In genomic region chr1:29967261-29967660, GRCh38 we compare ENCODE assay signal across 17 cellular contexts.
"Had no signal": no experiment of that assay in that cellular context is flagged by ENCODE, and none has a peak within 500 bp of the region (broad histone marks: within the 10 kb centered on the region; RNA-seq: fewer than 3 reads in every experiment).

No MANE protein-coding gene starts in this region.

- H3K9me3 ChIP-seq: esophagus muscularis mucosa, gastrocnemius medialis, neutrophil, right atrium auricular region, upper lobe of left lung, vagina had no signal

- H3K27me3 ChIP-seq: neutrophil, right atrium auricular region, upper lobe of left lung, vagina had no signal

- H3K27ac Mint-ChIP-seq: dendritic cell treated with granulocyte-macrophage colony-stimulating factor and Interleukin-4, amounts not matched to agents 40 ng/mL and 50 ng/mL, for 4 days; effector memory CD8-positive, alpha-beta T cell; naive B cell; nephron progenitor cell had no signal

- H3K9me3 Mint-ChIP-seq: dendritic cell treated with granulocyte-macrophage colony-stimulating factor and Interleukin-4, amounts not matched to agents 40 ng/mL and 50 ng/mL, for 4 days; effector memory CD8-positive, alpha-beta T cell; nephron progenitor cell had no signal

- H3K4me1 ChIP-seq: esophagus muscularis mucosa, gastrocnemius medialis, right atrium auricular region, upper lobe of left lung, vagina had no signal

- H3K36me3 Mint-ChIP-seq: naive B cell had no signal

- H3K36me3 ChIP-seq: esophagus muscularis mucosa, gastrocnemius medialis, neutrophil, right atrium auricular region, upper lobe of left lung, vagina had no signal

- H3K4me3 Mint-ChIP-seq: dendritic cell treated with granulocyte-macrophage colony-stimulating factor and Interleukin-4, amounts not matched to agents 40 ng/mL and 50 ng/mL, for 4 days; effector memory CD8-positive, alpha-beta T cell; nephron progenitor cell had no signal

- H3K4me1 Mint-ChIP-seq: naive B cell had no signal

- H3K4me3 ChIP-seq: esophagus muscularis mucosa, gastrocnemius medialis, right atrium auricular region, upper lobe of left lung, vagina had no signal

- DNase-seq: effector memory CD8-positive, alpha-beta T cell; gastrocnemius medialis; glutamatergic neuron; kidney; left colon; mesendoderm; naive B cell; nephron progenitor cell; small intestine; stimulated activated CD4-positive, alpha-beta T cell treated with anti-CD3 and anti-CD28 coated beads, Interleukin-12 subunit alpha, Interleukin-12 subunit beta, amount 100 ng/mL, for 4 hours; stimulated activated naive CD4-positive, alpha-beta T cell; upper lobe of left lung had no signal
